ENCODE assay signal across 14 cellular contexts in genomic region chr1:222588135-222588534, GRCh38. TPM values are rescaled to one million over a fixed set of nuclear protein-coding genes. Genes with fewer than 3 reads are reported as not detected.
A peak's percentile ranks its signal among the peaks of the same experiment; 100 is the strongest.
DNase-seq lines count a peak whose midpoint lies in the region; ATAC-seq and TF ChIP-seq lines count a peak whose summit lies in the region.
"Had no signal": no experiment of that assay in that cellular context is flagged by ENCODE, and none has a peak within 500 bp of the region (broad histone marks: within the 10 kb centered on the region; RNA-seq: fewer than 3 reads in every experiment).

No MANE protein-coding gene starts in this region.

- no peak for ATAC-seq in central memory CD8-positive, alpha-beta T cell (replicated peaks; ENCODE audit: extremely low read depth, poor library complexity, severe bottlenecking)
- ATAC-seq: right cardiac atrium had no signal

- H3K36me3 ChIP-seq in Loucy (ENCODE audit: insufficient read depth, low read length): peaks cover 3% of the 10 kb centered on the region
- H3K36me3 ChIP-seq in osteoblast (ENCODE audit: insufficient read depth, low read length): peaks cover 25% of the 10 kb centered on the region

- H3K27ac Mint-ChIP-seq in activated CD4-positive, alpha-beta T cell treated with anti-CD3 and anti-CD28 coated beads, Interleukin-2, amount 10 ng/mL, durations not matched to agents 7 days and 5 days: no peak overlapping the region
- peak overlapping the region; percentile 37 for H3K27ac Mint-ChIP-seq in central memory CD8-positive, alpha-beta T cell (ENCODE audit: low read depth)

- H3K27me3 ChIP-seq in Loucy (ENCODE audit: insufficient read depth, low read length, poor library complexity, severe bottlenecking) (peaks cover 31% of the 10 kb centered on the region), osteoblast (ENCODE audit: insufficient read depth, low read length) (no peaks in the 10 kb centered on the region)
- H3K27me3 ChIP-seq: tibial artery had no signal

- no peak overlapping the region for H3K27ac ChIP-seq in osteoblast (ENCODE audit: low read depth, low read length)

- no peak for TF ChIP-seq CTCF in Loucy (conservative IDR thresholded peaks at IDR 0.05; ENCODE audit: low read length)
- TF ChIP-seq CTCF in osteoblast (IDR thresholded peaks at IDR 0.05; ENCODE audit: extremely low read depth, low read depth, low read length): no peak

- H3K4me1 Mint-ChIP-seq in activated CD4-positive, alpha-beta T cell treated with anti-CD3 and anti-CD28 coated beads, Interleukin-2, amount 10 ng/mL, durations not matched to agents 7 days and 5 days: peaks cover 44% of the 10 kb centered on the region
- peaks cover 36% of the 10 kb centered on the region for H3K4me1 Mint-ChIP-seq in central memory CD8-positive, alpha-beta T cell

- H3K79me2 ChIP-seq in Loucy (ENCODE audit: insufficient read depth, low read length): peaks cover 54% of the 10 kb centered on the region
- peaks cover 37% of the 10 kb centered on the region for H3K79me2 ChIP-seq in osteoblast (ENCODE audit: insufficient read depth, low read length)

- POLR2A ChIA-PET in activated CD4-positive, alpha-beta T cell treated with anti-CD3 and anti-CD28 coated beads, Interleukin-2, amount 10 ng/mL, durations not matched to agents 7 days and 5 days (lab: Charles Lee): no interaction called here

- no peak overlapping the region for H2AFZ ChIP-seq in Loucy (ENCODE audit: low read length)
- H2AFZ ChIP-seq in osteoblast (ENCODE audit: low read length): no peak overlapping the region

- H4K20me1 ChIP-seq in Loucy (ENCODE audit: insufficient read depth, low read length, poor library complexity, severe bottlenecking): peaks cover 10% of the 10 kb centered on the region
- no peaks in the 10 kb centered on the region for H4K20me1 ChIP-seq in osteoblast (ENCODE audit: insufficient read depth, low read length)

- no peaks in the 10 kb centered on the region for H3K9me3 Mint-ChIP-seq in activated CD4-positive, alpha-beta T cell treated with anti-CD3 and anti-CD28 coated beads, Interleukin-2, amount 10 ng/mL, durations not matched to agents 7 days and 5 days
- no peaks in the 10 kb centered on the region for H3K9me3 Mint-ChIP-seq in central memory CD8-positive, alpha-beta T cell

- no peak for DNase-seq in activated CD4-positive, alpha-beta T cell treated with anti-CD3 and anti-CD28 coated beads, Interleukin-2, amount 10 ng/mL, durations not matched to agents 7 days and 5 days
- no peak for DNase-seq in activated CD4-positive, alpha-beta T cell treated with anti-CD3 and anti-CD28 coated beads, Interleukin-2, amount 50 U/mL, for 1 hour
- no peak for DNase-seq in central memory CD8-positive, alpha-beta T cell (ENCODE audit: low spot score in 2 of 2)
- DNase-seq in osteoblast (ENCODE audit: insufficient read length, low spot score, missing footprints) (no peak), NCI-H2029 treated with DMSO at 0.1 percent for 48 hours (lab: John Stamatoyannopoulos, UW) (no peak), T1000 (lab: John Stamatoyannopoulos, UW) (no peak)
- DNase-seq in stimulated activated CD4-positive, alpha-beta T cell treated with anti-CD3 and anti-CD28 coated beads, Interleukin-12 subunit alpha, Interleukin-12 subunit beta, amount 100 ng/mL, for 4 hours: no peak
- DNase-seq: midbrain, NCI-H1930, OCI-M1, right cardiac atrium, tibial artery had no signal

- peaks cover 16% of the 10 kb centered on the region for H3K36me3 Mint-ChIP-seq in activated CD4-positive, alpha-beta T cell treated with anti-CD3 and anti-CD28 coated beads, Interleukin-2, amount 10 ng/mL, durations not matched to agents 7 days and 5 days (ENCODE audit: low read depth)
- H3K36me3 Mint-ChIP-seq in central memory CD8-positive, alpha-beta T cell (ENCODE audit: insufficient read depth): peaks cover 40% of the 10 kb centered on the region

- no peaks in the 10 kb centered on the region for H3F3A ChIP-seq in Loucy (ENCODE audit: low read depth)

- CTCF ChIA-PET in activated CD4-positive, alpha-beta T cell treated with anti-CD3 and anti-CD28 coated beads, Interleukin-2, amount 10 ng/mL, durations not matched to agents 7 days and 5 days (lab: Charles Lee): interaction anchor here (1.1 kb wide), 1 partner anchor 46 kb away, joined by 3 read pairs; no protein-coding TSS in a partner anchor

- H3K4me1 ChIP-seq in Loucy (ENCODE audit: insufficient read depth, low read length, poor library complexity, severe bottlenecking): peaks cover 54% of the 10 kb centered on the region
- peaks cover 26% of the 10 kb centered on the region for H3K4me1 ChIP-seq in osteoblast (ENCODE audit: insufficient read depth, low read length)

- H3K9me2 ChIP-seq in Loucy (replicated peaks; ENCODE audit: low read depth, low read length): no peaks in the 10 kb centered on the region

- peak overlapping the region; percentile 91 for H3K4me2 ChIP-seq in Loucy (ENCODE audit: low read depth, low read length, poor library complexity, severe bottlenecking)
- H3K4me2 ChIP-seq in osteoblast (ENCODE audit: insufficient read depth, low read length): peak overlapping the region; percentile 92

- H3K27me3 Mint-ChIP-seq in activated CD4-positive, alpha-beta T cell treated with anti-CD3 and anti-CD28 coated beads, Interleukin-2, amount 10 ng/mL, durations not matched to agents 7 days and 5 days: peaks cover 2% of the 10 kb centered on the region
- no peaks in the 10 kb centered on the region for H3K27me3 Mint-ChIP-seq in central memory CD8-positive, alpha-beta T cell

- H3K9me3 ChIP-seq in Loucy (ENCODE audit: insufficient read depth, low read depth, low read length): no peaks in the 10 kb centered on the region
- H3K9me3 ChIP-seq in osteoblast (ENCODE audit: low read depth, low read length): no peaks in the 10 kb centered on the region
- H3K9me3 ChIP-seq: tibial artery had no signal

- peak overlapping the region; percentile 88 for H3K9ac ChIP-seq in Loucy (ENCODE audit: low read depth, low read length, poor library complexity, severe bottlenecking)

- H3K4me3 ChIP-seq in Loucy (ENCODE audit: low read length, poor library complexity, severe bottlenecking) (peak overlapping the region; percentile 99), osteoblast (ENCODE audit: insufficient read depth, low read length) (no peak overlapping the region)

- peak overlapping the region; percentile 32 for H3K4me3 Mint-ChIP-seq in activated CD4-positive, alpha-beta T cell treated with anti-CD3 and anti-CD28 coated beads, Interleukin-2, amount 10 ng/mL, durations not matched to agents 7 days and 5 days
- H3K4me3 Mint-ChIP-seq in central memory CD8-positive, alpha-beta T cell: no peak overlapping the region

RNA-seq across cellular contexts. Expression of gene TAF1A, which starts 1.6 kb away (rescaled TPM):
- 10 to 100 TPM in 1 of 2 experiments, 1 to 10 TPM in 1; 10.0 to 10.6 TPM for total RNA-seq in activated CD4-positive, alpha-beta T cell treated with anti-CD3 and anti-CD28 coated beads, Interleukin-2, amount 10 ng/mL, durations not matched to agents 7 days and 5 days
- 8.5 and 9.4 TPM in 2 replicates for total RNA-seq in osteoblast

RNA-seq across cellular contexts. Expression of gene MIA3, which starts 29.8 kb away (rescaled TPM):
- 10 to 100 TPM; 51.1 to 67.9 TPM for total RNA-seq in activated CD4-positive, alpha-beta T cell treated with anti-CD3 and anti-CD28 coated beads, Interleukin-2, amount 10 ng/mL, durations not matched to agents 7 days and 5 days
- 68.8 and 79.6 TPM in 2 replicates for total RNA-seq in osteoblast

RNA-seq across cellular contexts. Expression of gene HHIPL2, which starts 40.2 kb away (rescaled TPM):
- under 1 TPM; 0.10 to 0.33 TPM for total RNA-seq in activated CD4-positive, alpha-beta T cell treated with anti-CD3 and anti-CD28 coated beads, Interleukin-2, amount 10 ng/mL, durations not matched to agents 7 days and 5 days
- total RNA-seq in osteoblast: 0.72 and 0.88 TPM in 2 replicates
- total RNA-seq: T-helper 2 cell treated with Interferon-gamma antibody and Interleukin-4, amounts not matched to agents 100 ng/mL and 5 ng/mL, for 36 hours had no signal
